In the genomic region with DNA sequence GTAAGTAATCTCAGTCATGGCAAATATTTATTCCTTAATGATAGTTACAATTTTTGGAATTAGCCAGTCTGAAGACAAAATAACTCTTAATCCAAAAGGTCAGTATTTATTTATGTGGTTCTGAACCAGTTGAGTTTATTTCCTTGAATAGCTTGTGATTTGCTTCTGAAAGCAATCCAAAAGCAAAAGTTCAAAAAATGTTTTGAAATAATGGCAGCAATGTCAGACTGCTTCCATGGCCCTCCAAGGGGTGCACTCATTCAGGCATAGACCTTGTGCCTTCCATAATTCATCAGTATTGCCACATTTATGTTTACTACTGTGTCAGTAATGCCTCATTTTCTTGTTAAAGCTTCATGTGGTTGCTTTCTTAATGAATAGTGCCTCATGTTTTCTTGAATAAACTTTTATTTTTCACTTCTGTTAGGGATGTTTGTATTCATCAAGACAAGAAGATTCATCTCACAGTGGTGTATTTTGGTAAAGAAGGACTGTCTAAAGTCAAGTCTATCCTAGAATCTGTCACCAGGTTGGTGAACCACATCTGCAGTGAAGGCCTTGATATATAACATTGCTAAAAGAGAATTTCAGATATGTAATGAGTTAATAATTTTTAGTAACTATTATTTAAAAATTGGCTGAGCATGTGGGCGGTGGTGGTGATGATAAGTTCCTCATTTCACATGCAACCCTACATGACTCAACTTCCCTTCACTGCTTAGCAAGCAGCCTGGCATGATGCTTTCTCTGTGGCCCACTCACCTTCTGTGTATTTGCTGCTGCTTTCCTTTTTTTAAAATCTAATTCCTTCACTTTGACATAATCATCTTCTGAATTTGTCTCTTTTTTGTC, we compare ENCODE assay signal across 8 cellular contexts. TPM values are rescaled to one million over a fixed set of nuclear protein-coding genes. Genes with fewer than 3 reads are reported as not detected.
DNase-seq lines count a peak whose midpoint lies in the region; ATAC-seq and TF ChIP-seq lines count a peak whose summit lies in the region.

No MANE protein-coding gene starts in this region.

- no peaks in the 10 kb centered on the region for H3K27me3 Mint-ChIP-seq in activated T-helper 2 cell treated with anti-CD3 and anti-CD28 coated beads, Interferon-gamma antibody, Interleukin-2, Interleukin-4, amounts not matched to agents 10 μg/mL and 5 μg/mL and 100 μg/mL, durations not matched to agents 14 hours and 24 hours and 36 hours (ENCODE audit: low read depth)

- peaks cover 70% of the 10 kb centered on the region for H3K36me3 Mint-ChIP-seq in activated T-helper 2 cell treated with anti-CD3 and anti-CD28 coated beads, Interferon-gamma antibody, Interleukin-2, Interleukin-4, amounts not matched to agents 10 μg/mL and 5 μg/mL and 100 μg/mL, durations not matched to agents 14 hours and 24 hours and 36 hours (ENCODE audit: low read depth)

- H3K4me3 ChIP-seq in SK-N-SH (ENCODE audit: low read depth in 2 of 2, low read length in 1 of 2) (no peak overlapping the region), neutrophil (ENCODE audit: low read depth in 1 of 2, low read length in 1 of 2) (peak overlapping the region in 1 of 2 experiments; percentile 1), left ventricle myocardium inferior (no peak overlapping the region)

- intact Hi-C loops in activated T-helper 2 cell treated with anti-CD3 and anti-CD28 coated beads, Interferon-gamma antibody, Interleukin-2, Interleukin-4, amounts not matched to agents 10 μg/mL and 5 μg/mL and 100 μg/mL, durations not matched to agents 14 hours and 24 hours and 36 hours (cut with micrococcal nuclease): loop anchor here (5.0 kb wide), 1 partner anchor 33 kb away; no protein-coding TSS in a partner anchor
- intact Hi-C loops in left ventricle myocardium inferior (cut with micrococcal nuclease) (no loop called here), sciatic nerve (cut with DNase I) (no loop called here)

- H3K9me2 ChIP-seq in SK-N-SH: no peaks in the 10 kb centered on the region

- TF ChIP-seq EP300 in SK-N-SH (IDR thresholded peaks at IDR 0.05; ENCODE audit: borderline replicate concordance in 1 of 2, low read depth in 1 of 2, low read length in 1 of 2): no peak

- H3K9me3 ChIP-seq in SK-N-SH (no peaks in the 10 kb centered on the region), neutrophil (no peaks in the 10 kb centered on the region), left ventricle myocardium inferior (replicated peaks) (no peaks in the 10 kb centered on the region)

- peaks cover 27% of the 10 kb centered on the region for H3K79me2 ChIP-seq in SK-N-SH (ENCODE audit: insufficient read depth)

- H3K27me3 ChIP-seq in SK-N-SH (ENCODE audit: insufficient read depth) (no peaks in the 10 kb centered on the region), neutrophil (no peaks in the 10 kb centered on the region), left ventricle myocardium inferior (ENCODE audit: low read depth) (no peaks in the 10 kb centered on the region)

- H3K4me1 Mint-ChIP-seq in activated T-helper 2 cell treated with anti-CD3 and anti-CD28 coated beads, Interferon-gamma antibody, Interleukin-2, Interleukin-4, amounts not matched to agents 10 μg/mL and 5 μg/mL and 100 μg/mL, durations not matched to agents 14 hours and 24 hours and 36 hours (ENCODE audit: low read depth): peaks cover 44% of the 10 kb centered on the region

- H3K9ac ChIP-seq in SK-N-SH: no peak overlapping the region

- POLR2A ChIA-PET in SK-N-SH (lab: Yijun Ruan, JAX): no interaction called here

- no peak overlapping the region for H2AFZ ChIP-seq in SK-N-SH (ENCODE audit: low read depth)

- H3K27ac ChIP-seq in SK-N-SH (ENCODE audit: low read depth in 2 of 2, low read length in 1 of 2) (peak overlapping the region in 1 of 2 experiments; percentile 21; a peak in 1 of 4 replicates), neutrophil (peak overlapping the region; percentile 84), left ventricle myocardium inferior (replicated peaks) (no peak overlapping the region)

- 33% methylated on average over 1 of the region's 1 CpG for WGBS in SK-N-SH (ENCODE audit: low lambda C conversion rate)

- H3K36me3 ChIP-seq in SK-N-SH (replicated peaks in 1 of 2; ENCODE audit: control insufficient read depth in 1 of 2, insufficient read depth in 2 of 2, low read length in 1 of 2) (peaks cover 24 to 29% of the 10 kb centered on the region in 2 experiments), neutrophil (peaks cover 45% of the 10 kb centered on the region), left ventricle myocardium inferior (peaks cover 29% of the 10 kb centered on the region)

- H3F3A ChIP-seq in SK-N-SH (replicated peaks; ENCODE audit: insufficient read depth): no peaks in the 10 kb centered on the region

- no peaks in the 10 kb centered on the region for H3K9me3 Mint-ChIP-seq in activated T-helper 2 cell treated with anti-CD3 and anti-CD28 coated beads, Interferon-gamma antibody, Interleukin-2, Interleukin-4, amounts not matched to agents 10 μg/mL and 5 μg/mL and 100 μg/mL, durations not matched to agents 14 hours and 24 hours and 36 hours

- no peaks in the 10 kb centered on the region; the same call in 1 of the 2 replicates for H4K20me1 ChIP-seq in SK-N-SH (ENCODE audit: insufficient read depth)

- CTCF ChIA-PET in SK-N-SH (lab: Yijun Ruan, JAX): interaction anchor here (1.1 kb wide), 1 partner anchor 96 kb away, joined by 3 read pairs; no protein-coding TSS in a partner anchor

- H3K4me2 ChIP-seq in SK-N-SH: no peak overlapping the region

- no peak for TF ChIP-seq RAD21 in SK-N-SH (IDR thresholded peaks at IDR 0.05; ENCODE audit: low read length)

- no peak; the same call in 2 of the 3 replicates for ATAC-seq in SK-N-SH treated with all-trans-retinoic acid at 6 μM for 48 hours
- ATAC-seq in HG03159 (IDR thresholded peaks at IDR 0.05; ENCODE audit: unreplicated experiment): peak; percentile 59
- ATAC-seq in sciatic nerve: no peak
- no peak for ATAC-seq in GM19035 (IDR thresholded peaks at IDR 0.05; ENCODE audit: unreplicated experiment)

- peaks cover 0 to 5% of the 10 kb centered on the region in 2 experiments; a peak in 2 of 4 replicates for H3K4me1 ChIP-seq in SK-N-SH (ENCODE audit: control insufficient read depth in 1 of 2, insufficient read depth in 2 of 2, low read depth in 1 of 2, low read length in 1 of 2)
- H3K4me1 ChIP-seq in neutrophil (ENCODE audit: control insufficient read depth in 1 of 2, insufficient read depth in 1 of 2, low read depth in 1 of 2, low read length in 1 of 2): peaks cover 31 to 42% of the 10 kb centered on the region in 2 experiments
- no peaks in the 10 kb centered on the region for H3K4me1 ChIP-seq in left ventricle myocardium inferior

- TF ChIP-seq CTCF in SK-N-SH (IDR thresholded peaks at IDR 0.05): no peak
- TF ChIP-seq CTCF in neutrophil (IDR thresholded peaks at IDR 0.05): no peak
- TF ChIP-seq CTCF in left ventricle myocardium inferior (IDR thresholded peaks at IDR 0.05; ENCODE audit: borderline replicate concordance): no peak

- H3K27ac Mint-ChIP-seq in activated T-helper 2 cell treated with anti-CD3 and anti-CD28 coated beads, Interferon-gamma antibody, Interleukin-2, Interleukin-4, amounts not matched to agents 10 μg/mL and 5 μg/mL and 100 μg/mL, durations not matched to agents 14 hours and 24 hours and 36 hours: peak overlapping the region; percentile 93

- H3K4me3 Mint-ChIP-seq in activated T-helper 2 cell treated with anti-CD3 and anti-CD28 coated beads, Interferon-gamma antibody, Interleukin-2, Interleukin-4, amounts not matched to agents 10 μg/mL and 5 μg/mL and 100 μg/mL, durations not matched to agents 14 hours and 24 hours and 36 hours (ENCODE audit: low read depth): no peak overlapping the region

- DNase-seq in SK-N-SH (no peak), left ventricle myocardium inferior (no peak), sciatic nerve (ENCODE audit: low spot score) (no peak)
- no peak for DNase-seq in activated T-helper 2 cell treated with anti-CD3 and anti-CD28 coated beads, Interferon-gamma antibody, Interleukin-2, Interleukin-4, amounts not matched to agents 10 μg/mL and 5 μg/mL and 100 μg/mL, durations not matched to agents 14 hours and 24 hours and 36 hours (ENCODE audit: low spot score)

TF ChIP-seq in SK-N-SH, 30 proteins besides CTCF, POLR2A, EP300 and RAD21:
- TF ChIP-seq FOSL2 (IDR thresholded peaks at IDR 0.05; ENCODE audit: borderline replicate concordance, low read depth) (peak; percentile 55; the same call in 1 of the 2 replicates), JUND (IDR thresholded peaks at IDR 0.05) (0 out of 2 replicates have a peak, but pooled peaks have one; percentile 17), TCF12 (IDR thresholded peaks at IDR 0.05) (no peak), EZH2phosphoT487 (IDR thresholded peaks at IDR 0.05; ENCODE audit: borderline replicate concordance, low read depth) (no peak), RFX5 (IDR thresholded peaks at IDR 0.05; ENCODE audit: low read length) (no peak)

TF ChIP-seq in SK-N-SH treated with all-trans-retinoic acid at 6 μM for 48 hours, 23 proteins besides CTCF, POLR2A, EP300 and RAD21:
- TF ChIP-seq ZFP3 (CRISPR knock-in tag; IDR thresholded peaks at IDR 0.05) (no peak), TOX (CRISPR knock-in tag; IDR thresholded peaks at IDR 0.05; ENCODE audit: borderline replicate concordance) (no peak), ZNF8 (CRISPR knock-in tag; IDR thresholded peaks at IDR 0.05) (no peak)

RNA-seq across cellular contexts. Expression of gene CSGALNACT2, which starts 22.0 kb away (rescaled TPM):
- 11.5 and 16.0 TPM in 2 replicates for polyA plus RNA-seq in SK-N-SH (2012; rRNA removed)
- polyA plus RNA-seq in SK-N-SH (2012; cell fraction: cytosol; rRNA removed): 16.1 and 21.2 TPM in 2 replicates
- 10.9 and 19.7 TPM in 2 replicates for polyA plus RNA-seq in SK-N-SH (2012; cell fraction: nucleus; rRNA removed)
- total RNA-seq in activated T-helper 2 cell treated with anti-CD3 and anti-CD28 coated beads, Interferon-gamma antibody, Interleukin-2, Interleukin-4, amounts not matched to agents 10 μg/mL and 5 μg/mL and 100 μg/mL, durations not matched to agents 14 hours and 24 hours and 36 hours: 25.2 and 25.6 TPM in 2 replicates
- total RNA-seq in left ventricle myocardium inferior (7.1 TPM), sciatic nerve (31.5 TPM)
